Comparison of ENCODE assay signal across 8 cellular contexts in genomic region chr17:72725432-72726068, GRCh38.
A peak's percentile ranks its signal among the peaks of the same experiment; 100 is the strongest.
DNase-seq lines count a peak whose midpoint lies in the region; ATAC-seq and TF ChIP-seq lines count a peak whose summit lies in the region.

No MANE protein-coding gene starts in this region.

- no peak overlapping the region for H3K27ac ChIP-seq in testis

- peak; percentile 76 for DNase-seq in GM12865 (ENCODE audit: low read depth)
- DNase-seq in NCI-H510A (lab: John Stamatoyannopoulos, UW): peak; percentile 46
- peak; percentile 58 to 59 for DNase-seq in activated CD4-positive, alpha-beta T cell treated with anti-CD3 and anti-CD28 coated beads, Interleukin-2, amount 50 U/mL, for 48 hours
- peak; percentile 76 for DNase-seq in epithelial cell of esophagus (ENCODE audit: low read depth)
- peak; percentile 59 for DNase-seq in mucosa of gallbladder (ENCODE audit: low spot score)
- DNase-seq in testis: peak; percentile 70
- DNase-seq in T1000 (lab: John Stamatoyannopoulos, UW): no peak

- TF ChIP-seq CTCF in GM12865 (IDR thresholded peaks at IDR 0.05; ENCODE audit: insufficient read depth, low read depth, low read length, missing control alignments): peak; percentile 92
- peak; percentile 94 for TF ChIP-seq CTCF in epithelial cell of esophagus (IDR thresholded peaks at IDR 0.05; ENCODE audit: insufficient read depth, low read depth, low read length, missing control alignments)
- TF ChIP-seq CTCF in testis (IDR thresholded peaks at IDR 0.05): peak; percentile 56 to 82 (median 70)

- no peak for TF ChIP-seq POLR2A in testis (IDR thresholded peaks at IDR 0.05)

- no peaks in the 10 kb centered on the region for H3K27me3 ChIP-seq in testis

- no peak overlapping the region for H3K4me3 ChIP-seq in GM12865 (ENCODE audit: low read depth, low read length)
- no peak overlapping the region for H3K4me3 ChIP-seq in epithelial cell of esophagus (ENCODE audit: low read length)
- no peak overlapping the region for H3K4me3 ChIP-seq in testis

- WGBS in testis, 2 donors: 31 to 35% methylated on average over 10 of the region's 10 CpGs

- peak; percentile 37 for ATAC-seq in HG03460 (IDR thresholded peaks at IDR 0.05; ENCODE audit: unreplicated experiment)

- intact Hi-C loops in testis (cut with DNase I; ENCODE audit: low total_unique reads): no loop called here

- no peaks in the 10 kb centered on the region for H3K4me1 ChIP-seq in testis

- H3K9me3 ChIP-seq in testis: no peaks in the 10 kb centered on the region

- no peaks in the 10 kb centered on the region for H3K36me3 ChIP-seq in testis (ENCODE audit: low read depth, missing control alignments)
